4 cellular contexts compared by ENCODE assay signal in genomic region chr18:57202881-57203280, GRCh38. TPM values are rescaled to one million over a fixed set of nuclear protein-coding genes. Genes with fewer than 3 reads are reported as not detected.
"Had no signal": no experiment of that assay in that cellular context is flagged by ENCODE, and none has a peak within 500 bp of the region (broad histone marks: within the 10 kb centered on the region; RNA-seq: fewer than 3 reads in every experiment).

No MANE protein-coding gene starts in this region.

- ATAC-seq: GM12878 had no signal

- DNase-seq: GDM1, GF-D8 had no signal

- H3K4me3 ChIP-seq: GM12878 had no signal

RNA-seq across cellular contexts. Expression of gene BOD1L2, which starts 56.0 kb away (rescaled TPM):
- total RNA-seq: G401, GM12878 had no signal
- polyA plus RNA-seq: GM12878 had no signal
